33 cellular contexts compared by ENCODE assay signal in genomic region chr5:121160591-121160990, GRCh38.
"Had no signal": no experiment of that assay in that cellular context is flagged by ENCODE, and none has a peak within 500 bp of the region (broad histone marks: within the 10 kb centered on the region; RNA-seq: fewer than 3 reads in every experiment).

No MANE protein-coding gene starts in this region.

- H3K27ac ChIP-seq: adrenal gland, body of pancreas, brain microvascular endothelial cell, breast epithelium, VCaP had no signal

- H3K36me3 ChIP-seq: adrenal gland, brain microvascular endothelial cell, breast epithelium had no signal

- H3K27me3 ChIP-seq: adrenal gland, body of pancreas, brain microvascular endothelial cell, breast epithelium had no signal

- FAIRE-seq: astrocyte, TTC549 had no signal

- H3K4me3 ChIP-seq: adrenal gland, body of pancreas, breast epithelium had no signal

- ATAC-seq: activated CD8-positive, alpha-beta T cell treated with anti-CD3 and anti-CD28 coated beads for 36 hours; activated naive CD4-positive, alpha-beta T cell treated with anti-CD3 and anti-CD28 coated beads, Interleukin-2, amount 50 U/mL, for 72 hours; activated T-cell treated with anti-CD3 and anti-CD28 coated beads, Interleukin-2, amount 50 U/mL, for 4 hours; activated T-cell treated with anti-CD3 and anti-CD28 coated beads, Interleukin-2, amount 50 U/mL, for 72 hours; activated T-helper 17 cell treated with anti-CD3 and anti-CD28 coated beads, Interleukin-2, amount 50 U/mL, for 72 hours; body of pancreas had no signal

- H3K4me1 ChIP-seq: adrenal gland, body of pancreas, breast epithelium had no signal

- DNase-seq: activated B cell treated with CpG ODN at 0.5 μM for 24 hours; activated CD4-positive, alpha-beta memory T cell treated with anti-CD3 and anti-CD28 coated beads for 36 hours; activated CD4-positive, alpha-beta T cell treated with anti-CD3 and anti-CD28 coated beads for 4 hours; activated CD4-positive, alpha-beta T cell treated with anti-CD3 and anti-CD28 coated beads, Interleukin-2, amount 10 ng/mL, durations not matched to agents 24 days and 14 days; activated CD4-positive, alpha-beta T cell treated with anti-CD3 and anti-CD28 coated beads, Interleukin-2, amount 50 U/mL, for 1 hour; activated CD4-positive, alpha-beta T cell treated with anti-CD3 and anti-CD28 coated beads, Interleukin-2, amount 50 U/mL, for 4 hours; activated CD4-positive, CD25-positive, alpha-beta regulatory T cell treated with anti-CD3 and anti-CD28 coated beads, Interleukin-2, amount 50 U/mL, for 72 hours; activated CD8-positive, alpha-beta memory T cell treated with anti-CD3 and anti-CD28 coated beads, Interleukin-2, amount 50 U/mL, for 4 hours; activated CD8-positive, alpha-beta T cell treated with anti-CD3 and anti-CD28 coated beads for 36 hours; activated effector memory CD4-positive, alpha-beta T cell treated with anti-CD3 and anti-CD28 coated beads, Interleukin-2, amount 50 U/mL, for 16 hours; activated gamma-delta T cell treated with Interleukin-2 at 50 U/mL for 16 hours; activated naive CD4-positive, alpha-beta T cell; activated naive CD4-positive, alpha-beta T cell treated with anti-CD3 and anti-CD28 coated beads for 36 hours; activated naive CD4-positive, alpha-beta T cell treated with anti-CD3 and anti-CD28 coated beads, Interleukin-2, amount 50 U/mL, for 16 hours; activated naive CD8-positive, alpha-beta T cell treated with anti-CD3 and anti-CD28 coated beads for 36 hours; activated T-cell treated with anti-CD3 and anti-CD28 coated beads for 4 hours; activated T-cell treated with anti-CD3 and anti-CD28 coated beads, Interleukin-2, amount 50 U/mL, for 1 hour; activated T-cell treated with anti-CD3 and anti-CD28 coated beads, Interleukin-2, amount 50 U/mL, for 4 hours; activated T-cell treated with anti-CD3 and anti-CD28 coated beads, Interleukin-2, amount 50 U/mL, for 72 hours; adrenal gland; amniotic stem cell; aorta; body of pancreas; brain microvascular endothelial cell; central memory CD4-positive, alpha-beta T cell; T-helper 2 cell; T-helper 9 cell had no signal

- H3K9me3 ChIP-seq: adrenal gland, body of pancreas, breast epithelium had no signal
